Comparison of ENCODE assay signal across 1 cellular context in genomic region chr22:30881361-30882180, GRCh38.
TF ChIP-seq lines count a peak whose summit lies in the region.

No MANE protein-coding gene starts in this region.

TF ChIP-seq in HepG2, 621 proteins besides CTCF, POLR2A, EP300 and RAD21 (continued from another document):
- TF ChIP-seq ZNF652 (CRISPR knock-in tag; IDR thresholded peaks at IDR 0.05; ENCODE audit: borderline replicate concordance, low read depth), result no peak
